Comparison of ENCODE assay signal across 1 cellular context in the genomic region with DNA sequence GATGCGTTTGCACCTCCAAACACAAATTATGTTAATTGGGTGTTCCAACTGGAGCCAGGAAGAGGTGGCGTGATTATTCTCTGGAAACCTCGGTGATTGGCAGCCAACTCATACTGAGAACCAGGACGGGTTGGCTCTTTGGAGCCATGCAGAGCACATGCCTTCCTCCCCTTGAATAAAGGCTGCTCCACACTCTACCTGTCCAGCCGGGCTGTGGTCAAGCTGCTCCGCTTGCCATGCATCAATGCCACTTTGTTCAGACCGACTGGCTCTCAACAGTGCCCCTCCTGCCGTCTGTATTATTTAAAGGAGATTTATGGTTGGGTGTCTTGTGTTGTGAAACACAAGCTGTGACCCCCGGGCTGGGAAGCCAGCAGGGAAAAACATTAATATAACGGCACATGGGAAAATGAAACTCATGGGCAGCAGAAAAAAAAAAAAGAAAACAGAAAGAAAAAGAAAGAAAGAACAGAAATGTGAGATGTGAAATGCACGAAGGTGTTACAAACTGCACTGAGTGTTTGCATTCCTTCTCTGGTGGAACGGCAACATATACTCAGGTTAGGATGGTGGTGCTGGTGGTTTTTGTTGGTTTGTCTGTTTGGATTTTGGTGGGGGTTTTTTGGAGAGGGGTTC.
TF ChIP-seq lines count a peak whose summit lies in the region.

No MANE protein-coding gene starts in this region.

TF ChIP-seq in HepG2, 621 proteins besides CTCF, POLR2A, EP300 and RAD21 (continued from another document):
- TF ChIP-seq, protein P1, sequence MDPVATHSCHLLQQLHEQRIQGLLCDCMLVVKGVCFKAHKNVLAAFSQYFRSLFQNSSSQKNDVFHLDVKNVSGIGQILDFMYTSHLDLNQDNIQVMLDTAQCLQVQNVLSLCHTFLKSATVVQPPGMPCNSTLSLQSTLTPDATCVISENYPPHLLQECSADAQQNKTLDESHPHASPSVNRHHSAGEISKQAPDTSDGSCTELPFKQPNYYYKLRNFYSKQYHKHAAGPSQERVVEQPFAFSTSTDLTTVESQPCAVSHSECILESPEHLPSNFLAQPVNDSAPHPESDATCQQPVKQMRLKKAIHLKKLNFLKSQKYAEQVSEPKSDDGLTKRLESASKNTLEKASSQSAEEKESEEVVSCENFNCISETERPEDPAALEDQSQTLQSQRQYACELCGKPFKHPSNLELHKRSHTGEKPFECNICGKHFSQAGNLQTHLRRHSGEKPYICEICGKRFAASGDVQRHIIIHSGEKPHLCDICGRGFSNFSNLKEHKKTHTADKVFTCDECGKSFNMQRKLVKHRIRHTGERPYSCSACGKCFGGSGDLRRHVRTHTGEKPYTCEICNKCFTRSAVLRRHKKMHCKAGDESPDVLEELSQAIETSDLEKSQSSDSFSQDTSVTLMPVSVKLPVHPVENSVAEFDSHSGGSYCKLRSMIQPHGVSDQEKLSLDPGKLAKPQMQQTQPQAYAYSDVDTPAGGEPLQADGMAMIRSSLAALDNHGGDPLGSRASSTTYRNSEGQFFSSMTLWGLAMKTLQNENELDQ (CRISPR knock-in tag; IDR thresholded peaks at IDR 0.05; ENCODE audit: borderline replicate concordance): no peak
- TF ChIP-seq RFX1 (IDR thresholded peaks at IDR 0.05): no peak
- TF ChIP-seq ZKSCAN5 (CRISPR knock-in tag; IDR thresholded peaks at IDR 0.05): no peak
- no peak for TF ChIP-seq PRMT3 (CRISPR knock-in tag; IDR thresholded peaks at IDR 0.05; ENCODE audit: borderline replicate concordance, low read depth)
- no peak for TF ChIP-seq KMT2A (CRISPR knock-in tag; IDR thresholded peaks at IDR 0.05)
- TF ChIP-seq MZF1 (CRISPR knock-in tag; IDR thresholded peaks at IDR 0.05; ENCODE audit: borderline replicate concordance): no peak
- TF ChIP-seq ZNF878 (CRISPR knock-in tag; IDR thresholded peaks at IDR 0.05): no peak
- TF ChIP-seq ZBTB3 (CRISPR knock-in tag; IDR thresholded peaks at IDR 0.05; ENCODE audit: borderline replicate concordance, low read depth): no peak
